Comparison of ENCODE assay signal across 21 cellular contexts in genomic region chr7:149864751-149865150, GRCh38. TPM values are rescaled to one million over a fixed set of nuclear protein-coding genes. Genes with fewer than 3 reads are reported as not detected.
DNase-seq lines count a peak whose midpoint lies in the region; ATAC-seq and TF ChIP-seq lines count a peak whose summit lies in the region.
"Had no signal": no experiment of that assay in that cellular context is flagged by ENCODE, and none has a peak within 500 bp of the region (broad histone marks: within the 10 kb centered on the region; RNA-seq: fewer than 3 reads in every experiment).

No MANE protein-coding gene starts in this region.

- H3K27ac Mint-ChIP-seq in activated CD4-positive, alpha-beta T cell treated with anti-CD3 and anti-CD28 coated beads, Interleukin-2, amount 10 ng/mL, durations not matched to agents 7 days and 5 days = peak overlapping the region; percentile 98
- peak overlapping the region; percentile 92 for H3K27ac Mint-ChIP-seq in CD4-positive, alpha-beta T cell
- peak overlapping the region; percentile 95 for H3K27ac Mint-ChIP-seq in activated CD8-positive, alpha-beta T cell treated with anti-CD3 and anti-CD28 coated beads for 36 hours
- peak overlapping the region; percentile 91 to 99 (median 98) for H3K27ac Mint-ChIP-seq in naive thymus-derived CD8-positive, alpha-beta T cell
- H3K27ac Mint-ChIP-seq: B cell had no signal

- POLR2A ChIA-PET in activated CD4-positive, alpha-beta T cell treated with anti-CD3 and anti-CD28 coated beads, Interleukin-2, amount 10 ng/mL, durations not matched to agents 7 days and 5 days (lab: Charles Lee) = interaction anchor here (0.6 kb wide), 1 partner anchor 877 kb away, joined by 3 read pairs; no protein-coding TSS in a partner anchor
- POLR2A ChIA-PET in CD4-positive, alpha-beta T cell (lab: Charles Lee) = interaction anchor here (1.4 to 2.1 kb wide), 3 partner anchors 10 to 26 kb away, joined by 6 to 30 read pairs (median 12); partner anchors contain the start of gene ZNF862
- POLR2A ChIA-PET in activated CD8-positive, alpha-beta T cell treated with anti-CD3 and anti-CD28 coated beads for 36 hours (lab: Charles Lee) = interaction anchor here (0.7 to 1.3 kb wide), 4 partner anchors 10 to 21 kb away, joined by 3 to 6 read pairs (median 4); no protein-coding TSS in a partner anchor
- POLR2A ChIA-PET in naive thymus-derived CD8-positive, alpha-beta T cell (lab: Charles Lee) = interaction anchor here (1.1 to 13.7 kb wide), 6 partner anchors 10 to 60 kb away, joined by 3 to 241 read pairs (median 12); partner anchors contain the start of genes ATP6V0E2 and ZNF862

- DNase-seq in activated CD4-positive, alpha-beta T cell treated with anti-CD3 and anti-CD28 coated beads, Interleukin-2, amount 10 ng/mL, durations not matched to agents 7 days and 5 days = no peak
- DNase-seq in activated CD4-positive, alpha-beta T cell treated with anti-CD3 and anti-CD28 coated beads for 48 hours = no peak
- no peak for DNase-seq in CD4-positive, alpha-beta T cell
- no peak for DNase-seq in activated CD8-positive, alpha-beta T cell treated with anti-CD3 and anti-CD28 coated beads for 36 hours
- no peak for DNase-seq in naive thymus-derived CD8-positive, alpha-beta T cell
- DNase-seq in caudate nucleus (lab: John Stamatoyannopoulos, UW) = no peak
- DNase-seq in mucosa of descending colon = no peak
- DNase-seq: cerebellar nuclear complex, dorsolateral prefrontal cortex, HCEC 1CT, heart left ventricle, mammary epithelial cell, NCI-H1694 treated with DMSO at 0.1 percent for 48 hours, NCI-H524 treated with DMSO at 0.1 percent for 48 hours, upper lobe of left lung had no signal

- no peak for TF ChIP-seq CTCF in CD4-positive, alpha-beta T cell (IDR thresholded peaks at IDR 0.05)
- TF ChIP-seq CTCF in activated CD8-positive, alpha-beta T cell treated with anti-CD3 and anti-CD28 coated beads for 36 hours (IDR thresholded peaks at IDR 0.05) = no peak
- TF ChIP-seq CTCF in mucosa of descending colon (IDR thresholded peaks at IDR 0.05) = no peak

- H3K27me3 ChIP-seq in CD4-positive, alpha-beta T cell (ENCODE audit: control insufficient read depth, insufficient read depth, low read length) = no peaks in the 10 kb centered on the region
- H3K27me3 ChIP-seq: dorsolateral prefrontal cortex, heart left ventricle, upper lobe of left lung had no signal

- CTCF ChIA-PET in activated CD4-positive, alpha-beta T cell treated with anti-CD3 and anti-CD28 coated beads, Interleukin-2, amount 10 ng/mL, durations not matched to agents 7 days and 5 days (lab: Charles Lee) = interaction anchor here (0.8 to 1.4 kb wide), 4 partner anchors 15 to 27 kb away, joined by 3 read pairs; partner anchors contain the start of gene ZNF862
- CTCF ChIA-PET in CD4-positive, alpha-beta T cell (lab: Charles Lee) = interaction anchor here (0.8 to 1.6 kb wide), 3 partner anchors 19 to 27 kb away, joined by 3 to 6 read pairs (median 4); partner anchors contain the start of gene ZNF862
- CTCF ChIA-PET in activated CD8-positive, alpha-beta T cell treated with anti-CD3 and anti-CD28 coated beads for 36 hours (lab: Charles Lee) = interaction anchor here (1.2 to 1.3 kb wide), 2 partner anchors 10 to 15 kb away, joined by 3 to 4 read pairs; no protein-coding TSS in a partner anchor

- no peaks in the 10 kb centered on the region for H3K4me1 ChIP-seq in mucosa of descending colon (ENCODE audit: low read depth)
- H3K4me1 ChIP-seq: A549, prostate gland had no signal

- intact Hi-C loops in CD4-positive, alpha-beta T cell (cut with DNase I, micrococcal nuclease) = loop anchor here in 1 of 2 experiments (1.0 to 2.0 kb wide), 3 partner anchors 8 to 26 kb away; partner anchors contain the start of genes ATP6V0E2 and ZNF862
- intact Hi-C loops in activated CD8-positive, alpha-beta T cell treated with anti-CD3 and anti-CD28 coated beads for 36 hours (cut with micrococcal nuclease) = no loop called here
- intact Hi-C loops in mucosa of descending colon (cut with DNase I, micrococcal nuclease) = no loop called here

- no peaks in the 10 kb centered on the region for H3K27me3 Mint-ChIP-seq in activated CD4-positive, alpha-beta T cell treated with anti-CD3 and anti-CD28 coated beads, Interleukin-2, amount 10 ng/mL, durations not matched to agents 7 days and 5 days
- H3K27me3 Mint-ChIP-seq in CD4-positive, alpha-beta T cell = no peaks in the 10 kb centered on the region
- H3K27me3 Mint-ChIP-seq in activated CD8-positive, alpha-beta T cell treated with anti-CD3 and anti-CD28 coated beads for 36 hours = no peaks in the 10 kb centered on the region
- H3K27me3 Mint-ChIP-seq in naive thymus-derived CD8-positive, alpha-beta T cell = no peaks in the 10 kb centered on the region
- H3K27me3 Mint-ChIP-seq: B cell had no signal

- no peaks in the 10 kb centered on the region for H3K9me3 ChIP-seq in CD4-positive, alpha-beta T cell (ENCODE audit: control insufficient read depth, low read length)
- H3K9me3 ChIP-seq in mucosa of descending colon = no peaks in the 10 kb centered on the region
- H3K9me3 ChIP-seq: A549, heart left ventricle, prostate gland, upper lobe of left lung had no signal

- H3K36me3 Mint-ChIP-seq in activated CD4-positive, alpha-beta T cell treated with anti-CD3 and anti-CD28 coated beads, Interleukin-2, amount 10 ng/mL, durations not matched to agents 7 days and 5 days (ENCODE audit: low read depth) = peaks cover 50% of the 10 kb centered on the region
- H3K36me3 Mint-ChIP-seq in CD4-positive, alpha-beta T cell (ENCODE audit: low read depth) = peaks cover 43% of the 10 kb centered on the region
- peaks cover 23% of the 10 kb centered on the region for H3K36me3 Mint-ChIP-seq in activated CD8-positive, alpha-beta T cell treated with anti-CD3 and anti-CD28 coated beads for 36 hours (ENCODE audit: low read depth)
- H3K36me3 Mint-ChIP-seq in naive thymus-derived CD8-positive, alpha-beta T cell = peaks cover 0 to 27% (median 25%) of the 10 kb centered on the region in 3 donors

- H3K4me3 Mint-ChIP-seq in activated CD4-positive, alpha-beta T cell treated with anti-CD3 and anti-CD28 coated beads, Interleukin-2, amount 10 ng/mL, durations not matched to agents 7 days and 5 days = no peak overlapping the region
- H3K4me3 Mint-ChIP-seq in CD4-positive, alpha-beta T cell = peak overlapping the region; percentile 60
- no peak overlapping the region for H3K4me3 Mint-ChIP-seq in activated CD8-positive, alpha-beta T cell treated with anti-CD3 and anti-CD28 coated beads for 36 hours
- peak overlapping the region in 6 of 10 donors; percentile 76 to 87 (median 80) for H3K4me3 Mint-ChIP-seq in naive thymus-derived CD8-positive, alpha-beta T cell
- H3K4me3 Mint-ChIP-seq: B cell had no signal

- peak overlapping the region; percentile 73 for H3K27ac ChIP-seq in CD4-positive, alpha-beta T cell (ENCODE audit: low read depth, low read length)
- H3K27ac ChIP-seq in caudate nucleus (ENCODE audit: low read depth, low read length) = no peak overlapping the region
- H3K27ac ChIP-seq: A549, prostate gland had no signal

- H3K9me3 Mint-ChIP-seq in activated CD4-positive, alpha-beta T cell treated with anti-CD3 and anti-CD28 coated beads, Interleukin-2, amount 10 ng/mL, durations not matched to agents 7 days and 5 days = no peaks in the 10 kb centered on the region
- no peaks in the 10 kb centered on the region for H3K9me3 Mint-ChIP-seq in CD4-positive, alpha-beta T cell
- H3K9me3 Mint-ChIP-seq in activated CD8-positive, alpha-beta T cell treated with anti-CD3 and anti-CD28 coated beads for 36 hours = no peaks in the 10 kb centered on the region
- no peaks in the 10 kb centered on the region for H3K9me3 Mint-ChIP-seq in naive thymus-derived CD8-positive, alpha-beta T cell
- H3K9me3 Mint-ChIP-seq: activated naive CD4-positive, alpha-beta T cell treated with anti-CD3 and anti-CD28 coated beads, Interleukin-2, amount 50 U/mL, for 72 hours had no signal

- no peak overlapping the region for H3K4me3 ChIP-seq in mucosa of descending colon
- H3K4me3 ChIP-seq: A549, dorsolateral prefrontal cortex, heart left ventricle, prostate gland, upper lobe of left lung had no signal

- H3K4me1 Mint-ChIP-seq in activated CD4-positive, alpha-beta T cell treated with anti-CD3 and anti-CD28 coated beads, Interleukin-2, amount 10 ng/mL, durations not matched to agents 7 days and 5 days = peaks cover 73% of the 10 kb centered on the region
- peaks cover 75% of the 10 kb centered on the region for H3K4me1 Mint-ChIP-seq in CD4-positive, alpha-beta T cell (ENCODE audit: low read depth)
- H3K4me1 Mint-ChIP-seq in activated CD8-positive, alpha-beta T cell treated with anti-CD3 and anti-CD28 coated beads for 36 hours (ENCODE audit: low read depth) = peaks cover 72% of the 10 kb centered on the region
- H3K4me1 Mint-ChIP-seq in naive thymus-derived CD8-positive, alpha-beta T cell = peaks cover 32 to 96% (median 78%) of the 10 kb centered on the region in 4 donors

- H3K36me3 ChIP-seq in mucosa of descending colon (ENCODE audit: low read depth) = no peaks in the 10 kb centered on the region

- no peak for ATAC-seq in CD4-positive, alpha-beta T cell (ENCODE audit: poor library complexity)
- ATAC-seq in activated CD8-positive, alpha-beta T cell treated with anti-CD3 and anti-CD28 coated beads for 36 hours = no peak
- ATAC-seq in naive thymus-derived CD8-positive, alpha-beta T cell = no peak
- no peak for ATAC-seq in mucosa of descending colon
- ATAC-seq in GM18909 (IDR thresholded peaks at IDR 0.05; ENCODE audit: poor library complexity, unreplicated experiment) = no peak
- ATAC-seq: heart left ventricle, Panc1 had no signal

RNA-seq across cellular contexts. Expression of gene ATP6V0E2, which starts 9.0 kb away (rescaled TPM):
- 10 to 100 TPM; 69.0 to 76.1 TPM for total RNA-seq in activated CD4-positive, alpha-beta T cell treated with anti-CD3 and anti-CD28 coated beads, Interleukin-2, amount 10 ng/mL, durations not matched to agents 7 days and 5 days
- total RNA-seq in CD4-positive, alpha-beta T cell = 10 to 100 TPM; 23.2 to 24.9 TPM
- 10 to 100 TPM; 46.3 to 46.7 TPM for total RNA-seq in activated CD8-positive, alpha-beta T cell treated with anti-CD3 and anti-CD28 coated beads for 36 hours
- 10 to 100 TPM; 81.7 to 90.5 TPM for total RNA-seq in naive thymus-derived CD8-positive, alpha-beta T cell
- 100 to 1,000 TPM; 209 to 253 (median 246) TPM for polyA plus RNA-seq in naive thymus-derived CD8-positive, alpha-beta T cell
- 10 to 100 TPM; 12.7 to 23.7 (median 20.9) TPM for total RNA-seq in mucosa of descending colon

RNA-seq across cellular contexts. Expression of gene ZNF862, which starts 26.6 kb away (rescaled TPM):
- total RNA-seq in activated CD4-positive, alpha-beta T cell treated with anti-CD3 and anti-CD28 coated beads, Interleukin-2, amount 10 ng/mL, durations not matched to agents 7 days and 5 days = 10 to 100 TPM; 31.3 to 35.8 TPM
- total RNA-seq in CD4-positive, alpha-beta T cell = 10 to 100 TPM; 25.6 to 26.6 TPM
- total RNA-seq in activated CD8-positive, alpha-beta T cell treated with anti-CD3 and anti-CD28 coated beads for 36 hours = 10 to 100 TPM; 11.0 to 12.4 TPM
- 10 to 100 TPM; 82.9 to 88.4 TPM for total RNA-seq in naive thymus-derived CD8-positive, alpha-beta T cell
- 10 to 100 TPM in 1 of 3 donors, 1 to 10 TPM in 2; 6.1 to 10.6 (median 9.6) TPM for polyA plus RNA-seq in naive thymus-derived CD8-positive, alpha-beta T cell
- 10 to 100 TPM; 18.0 to 25.4 (median 25.2) TPM for total RNA-seq in mucosa of descending colon

Comparison
In these comparisons a context has a peak if more than half of its experiments do, and no peak if none do; other contexts are left out.
1. H3K4me3 Mint-ChIP-seq: peak in CD4-positive, alpha-beta T cell (single experiment) and naive thymus-derived CD8-positive, alpha-beta T cell (6 of 10); none in activated CD4-positive, alpha-beta T cell treated with anti-CD3 and anti-CD28 coated beads, Interleukin-2, amount 10 ng/mL, durations not matched to agents 7 days and 5 days (single experiment) and activated CD8-positive, alpha-beta T cell treated with anti-CD3 and anti-CD28 coated beads for 36 hours (single experiment).
2. Peak in every context shown above with its lines, with median percentiles within 50 percentile points of each other: H3K27ac Mint-ChIP-seq.